In genomic region chr6:28810655-28811053, GRCh38 we compare ENCODE assay signal across 1 cellular context.
TF ChIP-seq lines count a peak whose summit lies in the region.

No MANE protein-coding gene starts in this region.

TF ChIP-seq in K562, 482 proteins besides CTCF, POLR2A, EP300 and RAD21 (continued from another document and continues in another):
- TF ChIP-seq ZNF407 (IDR thresholded peaks at IDR 0.05; ENCODE audit: low read depth) (peak; percentile 83), RHOXF2B (CRISPR knock-in tag; conservative IDR thresholded peaks at IDR 0.05) (no peak), THRAP3 (IDR thresholded peaks at IDR 0.05; ENCODE audit: borderline replicate concordance) (no peak), ZNF165 (CRISPR knock-in tag; IDR thresholded peaks at IDR 0.05; ENCODE audit: borderline replicate concordance) (no peak), USF1 (CRISPR knock-in tag; IDR thresholded peaks at IDR 0.05) (no peak), L3MBTL2 (IDR thresholded peaks at IDR 0.05) (0 out of 2 replicates have a peak, but pooled peaks have one; percentile 24), FOS (IDR thresholded peaks at IDR 0.05; ENCODE audit: extremely low read depth, insufficient read length) (no peak), HNRNPLL (IDR thresholded peaks at IDR 0.05; ENCODE audit: low read depth, low read length, poor library complexity, severe bottlenecking) (peak; percentile 68), ATF6 (CRISPR knock-in tag; IDR thresholded peaks at IDR 0.05) (no peak), BRF1 (IDR thresholded peaks at IDR 0.05; ENCODE audit: borderline replicate concordance, extremely low read depth, insufficient read length) (no peak), EP400 (IDR thresholded peaks at IDR 0.05) (no peak), AFF4 (CRISPR knock-in tag; IDR thresholded peaks at IDR 0.05) (no peak), ARHGAP35 (IDR thresholded peaks at IDR 0.05; ENCODE audit: partially characterized antibody) (no peak), JUND (IDR thresholded peaks at IDR 0.05; ENCODE audit: borderline replicate concordance, low read depth, low read length) (no peak), JUND (tag; IDR thresholded peaks at IDR 0.05; ENCODE audit: borderline replicate concordance, low read depth, low read length) (no peak), CHD2 (IDR thresholded peaks at IDR 0.05; ENCODE audit: low read depth, low read length) (no peak), ATF4 (CRISPR knock-in tag; IDR thresholded peaks at IDR 0.05) (no peak), MAFK (IDR thresholded peaks at IDR 0.05; ENCODE audit: low read length) (no peak), PCBP2 (IDR thresholded peaks at IDR 0.05; ENCODE audit: low read depth, low read length, poor library complexity, severe bottlenecking) (no peak), NR0B1 (IDR thresholded peaks at IDR 0.05; ENCODE audit: partially characterized antibody) (no peak), NR3C1 (CRISPR knock-in tag; IDR thresholded peaks at IDR 0.05) (no peak), MBD1 (CRISPR knock-in tag; IDR thresholded peaks at IDR 0.05) (no peak), HMBOX1 (IDR thresholded peaks at IDR 0.05) (0 out of 2 replicates have a peak, but pooled peaks have one; percentile 55), NFXL1 (CRISPR knock-in tag; IDR thresholded peaks at IDR 0.05) (no peak), FOXP1 (CRISPR knock-in tag; IDR thresholded peaks at IDR 0.05) (no peak), SRSF9 (IDR thresholded peaks at IDR 0.05; ENCODE audit: borderline replicate concordance, low read depth, low read length) (no peak), BRD9 (IDR thresholded peaks at IDR 0.05; ENCODE audit: low read depth, partially characterized antibody) (no peak), ZNF696 (CRISPR knock-in tag; conservative IDR thresholded peaks at IDR 0.05) (no peak), MYBL2 (IDR thresholded peaks at IDR 0.05; ENCODE audit: low read depth) (no peak), MYBL2 (CRISPR knock-in tag; IDR thresholded peaks at IDR 0.05; ENCODE audit: borderline replicate concordance) (no peak), ZNF280B (CRISPR knock-in tag; IDR thresholded peaks at IDR 0.05) (no peak), ZBTB33 (CRISPR knock-in tag; IDR thresholded peaks at IDR 0.05) (no peak), BHLHE40 (IDR thresholded peaks at IDR 0.05; ENCODE audit: low read length) (no peak), SP1 (CRISPR knock-in tag; IDR thresholded peaks at IDR 0.05) (no peak)
